ENCODE assay signal across 18 cellular contexts in genomic region chr3:186598108-186598784, GRCh38. TPM values are rescaled to one million over a fixed set of nuclear protein-coding genes. Genes with fewer than 3 reads are reported as not detected.
DNase-seq lines count a peak whose midpoint lies in the region; ATAC-seq, FAIRE-seq and TF ChIP-seq lines count a peak whose summit lies in the region.
"Had no signal": no experiment of that assay in that cellular context is flagged by ENCODE, and none has a peak within 500 bp of the region (broad histone marks: within the 10 kb centered on the region; RNA-seq: fewer than 3 reads in every experiment).

No MANE protein-coding gene starts in this region.

- H4K20me1 ChIP-seq in hepatocyte (ENCODE audit: insufficient read depth, poor library complexity, severe bottlenecking), result no peaks in the 10 kb centered on the region

- no peaks in the 10 kb centered on the region for H3K36me3 ChIP-seq in bronchial epithelial cell (ENCODE audit: control insufficient read depth, insufficient read depth, low read length)
- no peaks in the 10 kb centered on the region for H3K36me3 ChIP-seq in hepatocyte (replicated peaks; ENCODE audit: insufficient read depth, low read depth)
- H3K36me3 ChIP-seq: gastrocnemius medialis had no signal

- H3K9me3 Mint-ChIP-seq in type B pancreatic cell, result no peaks in the 10 kb centered on the region
- H3K9me3 Mint-ChIP-seq: activated naive CD8-positive, alpha-beta T cell treated with anti-CD3 and anti-CD28 coated beads, Interleukin-2, amount 50 U/mL, for 24 hours; nephron progenitor cell had no signal

- no peak for FAIRE-seq in bronchial epithelial cell (lab: Jason Lieb, UNC)

- peak; percentile 66 for DNase-seq in HT1080 (ENCODE audit: low read depth)
- peak; percentile 40 for DNase-seq in bronchial epithelial cell (ENCODE audit: low read depth)
- DNase-seq in hepatocyte (ENCODE audit: low spot score), result peak; percentile 49
- no peak for DNase-seq in type B pancreatic cell (ENCODE audit: extremely low spot score, unreplicated experiment)
- DNase-seq in erythroblast (lab: John Stamatoyannopoulos, UW), result no peak
- DNase-seq in stimulated activated CD4-positive, alpha-beta T cell treated with anti-CD3 and anti-CD28 coated beads, Interleukin-15, amount 100 ng/mL, for 24 hours, result no peak
- DNase-seq: activated CD8-positive, alpha-beta memory T cell treated with anti-CD3 and anti-CD28 coated beads, Interleukin-2, amount 50 U/mL, for 48 hours; activated naive CD8-positive, alpha-beta T cell treated with anti-CD3 and anti-CD28 coated beads, Interleukin-2, amount 50 U/mL, for 24 hours; gastrocnemius medialis; NCI-H1092; NCI-H2227 treated with DMSO at 0.1 percent for 48 hours; nephron progenitor cell; SW 1271 had no signal

- H3K79me2 ChIP-seq in hepatocyte, result no peaks in the 10 kb centered on the region

- H3K27ac Mint-ChIP-seq in type B pancreatic cell, result peak overlapping the region; percentile 5
- H3K27ac Mint-ChIP-seq: activated naive CD8-positive, alpha-beta T cell treated with anti-CD3 and anti-CD28 coated beads, Interleukin-2, amount 50 U/mL, for 24 hours had no signal

- peaks cover 6% of the 10 kb centered on the region for H3K4me1 Mint-ChIP-seq in type B pancreatic cell (ENCODE audit: unreplicated experiment)
- H3K4me1 Mint-ChIP-seq: activated naive CD8-positive, alpha-beta T cell treated with anti-CD3 and anti-CD28 coated beads, Interleukin-2, amount 50 U/mL, for 24 hours had no signal

- H3K9me2 ChIP-seq in hepatocyte (replicated peaks; ENCODE audit: insufficient read depth), result no peaks in the 10 kb centered on the region

- H3K27ac ChIP-seq in hepatocyte, result peak overlapping the region; percentile 89
- H3K27ac ChIP-seq: gastrocnemius medialis had no signal

- no peaks in the 10 kb centered on the region for H3K36me3 Mint-ChIP-seq in type B pancreatic cell

- no peaks in the 10 kb centered on the region for H3K9me3 ChIP-seq in hepatocyte (ENCODE audit: low read depth)
- H3K9me3 ChIP-seq: gastrocnemius medialis had no signal

- no peaks in the 10 kb centered on the region for H3K27me3 Mint-ChIP-seq in type B pancreatic cell

- peaks cover 32% of the 10 kb centered on the region for H3K4me1 ChIP-seq in hepatocyte (ENCODE audit: insufficient read depth)
- H3K4me1 ChIP-seq: gastrocnemius medialis had no signal

- no peak overlapping the region for H3K4me3 Mint-ChIP-seq in type B pancreatic cell
- H3K4me3 Mint-ChIP-seq: activated naive CD8-positive, alpha-beta T cell treated with anti-CD3 and anti-CD28 coated beads, Interleukin-2, amount 50 U/mL, for 24 hours; nephron progenitor cell had no signal

- no peak overlapping the region for H3K4me2 ChIP-seq in hepatocyte

- H3K27me3 ChIP-seq in bronchial epithelial cell (ENCODE audit: control insufficient read depth, insufficient read depth, low read length) (no peaks in the 10 kb centered on the region), hepatocyte (no peaks in the 10 kb centered on the region)
- H3K27me3 ChIP-seq: gastrocnemius medialis had no signal

- no peak for ATAC-seq in GM18867 (IDR thresholded peaks at IDR 0.05; ENCODE audit: unreplicated experiment)
- ATAC-seq: activated CD4-positive, CD25-positive, alpha-beta regulatory T cell treated with anti-CD3 and anti-CD28 coated beads, Interleukin-2, amount 50 U/mL, for 24 hours; activated naive CD8-positive, alpha-beta T cell treated with anti-CD3 and anti-CD28 coated beads, Interleukin-2, amount 50 U/mL, for 24 hours; gastrocnemius medialis had no signal

- no peak overlapping the region for H2AFZ ChIP-seq in hepatocyte

- no peak for TF ChIP-seq POLR2A in erythroblast (IDR thresholded peaks at IDR 0.05; ENCODE audit: low read length)

- TF ChIP-seq CTCF in bronchial epithelial cell (IDR thresholded peaks at IDR 0.05; ENCODE audit: insufficient read depth, low read length, severe bottlenecking) (no peak), hepatocyte (IDR thresholded peaks at IDR 0.05; ENCODE audit: poor library complexity) (no peak), type B pancreatic cell (conservative IDR thresholded peaks at IDR 0.05) (no peak)

- 72% methylated on average over 11 of the region's 11 CpGs for WGBS in hepatocyte (ENCODE audit: low lambda C conversion rate, missing lambda C conversion rate)

- no peak overlapping the region for H3K4me3 ChIP-seq in bronchial epithelial cell (ENCODE audit: low read depth, low read length)
- no peak overlapping the region for H3K4me3 ChIP-seq in hepatocyte
- H3K4me3 ChIP-seq: gastrocnemius medialis had no signal

RNA-seq across cellular contexts. Expression of gene AHSG, which starts 14.6 kb away (rescaled TPM):
- 0.32 TPM in 1 of 2 replicates, not detected in the other for total RNA-seq in HT1080 (2014; rRNA removed; shearing (Covaris generic))
- polyA plus RNA-seq in HT1080 (2015; cell fraction: cytosol; rRNA removed), result 0.05 and 0.09 TPM in 2 replicates
- polyA plus RNA-seq in HT1080 (2015; cell fraction: nucleus; rRNA removed), result 0.12 and 0.44 TPM in 2 replicates
- total RNA-seq in bronchial epithelial cell (0.13 TPM in 1 of 2 replicates, not detected in the other), hepatocyte (559 and 660 TPM in 2 replicates), type B pancreatic cell (ENCODE audit: low replicate concordance) (0.27 and 0.74 TPM in 2 replicates)
- 328 and 568 TPM in 2 replicates for polyA plus RNA-seq in hepatocyte
- total RNA-seq: dermis microvascular lymphatic vessel endothelial cell, HT-29 had no signal

RNA-seq across cellular contexts. Expression of gene DNAJB11, which starts 27.7 kb away (rescaled TPM):
- total RNA-seq in HT1080 (2014; rRNA removed; shearing (Covaris generic)), result 103 and 104 TPM in 2 replicates
- 96.1 and 103 TPM in 2 replicates for polyA plus RNA-seq in HT1080 (2015; cell fraction: cytosol; rRNA removed)
- polyA plus RNA-seq in HT1080 (2015; cell fraction: nucleus; rRNA removed), result 106 and 131 TPM in 2 replicates
- total RNA-seq in bronchial epithelial cell (66.6 and 94.5 TPM in 2 replicates), hepatocyte (103 and 115 TPM in 2 replicates), type B pancreatic cell (ENCODE audit: low replicate concordance) (63.4 and 68.5 TPM in 2 replicates)
- 148 and 149 TPM in 2 replicates for polyA plus RNA-seq in hepatocyte

RNA-seq across cellular contexts. Expression of gene TBCCD1, which starts 31.1 kb away (rescaled TPM):
- total RNA-seq in HT1080 (2014; rRNA removed; shearing (Covaris generic)), result 21.8 and 28.3 TPM in 2 replicates
- 15.3 and 16.1 TPM in 2 replicates for polyA plus RNA-seq in HT1080 (2015; cell fraction: cytosol; rRNA removed)
- 19.0 and 19.1 TPM in 2 replicates for polyA plus RNA-seq in HT1080 (2015; cell fraction: nucleus; rRNA removed)
- total RNA-seq in bronchial epithelial cell (13.7 and 14.7 TPM in 2 replicates), hepatocyte (13.1 and 13.4 TPM in 2 replicates), type B pancreatic cell (ENCODE audit: low replicate concordance) (11.0 and 16.6 TPM in 2 replicates)
- polyA plus RNA-seq in hepatocyte, result 13.5 and 14.9 TPM in 2 replicates

RNA-seq across cellular contexts. Expression of gene FETUB, which starts 42.0 kb away (rescaled TPM):
- 1.8 and 1.9 TPM in 2 replicates for total RNA-seq in HT1080 (2014; rRNA removed; shearing (Covaris generic))
- 1.7 and 2.9 TPM in 2 replicates for polyA plus RNA-seq in HT1080 (2015; cell fraction: cytosol; rRNA removed)
- 1.3 and 2.4 TPM in 2 replicates for polyA plus RNA-seq in HT1080 (2015; cell fraction: nucleus; rRNA removed)
- total RNA-seq in bronchial epithelial cell, result 0.38 TPM in 1 of 2 replicates, not detected in the other
- 5.7 and 7.2 TPM in 2 replicates for total RNA-seq in hepatocyte
- polyA plus RNA-seq in hepatocyte, result 3.2 and 5.8 TPM in 2 replicates
- total RNA-seq in type B pancreatic cell (ENCODE audit: low replicate concordance), result not detected in 2 replicates
- total RNA-seq: dermis microvascular lymphatic vessel endothelial cell, gastrocnemius medialis, HT-29, skeletal muscle tissue had no signal

RNA-seq across cellular contexts. Expression of gene CRYGS, which starts 54.1 kb away (rescaled TPM):
- total RNA-seq in HT1080 (2014; rRNA removed; shearing (Covaris generic)), result 0.13 and 0.94 TPM in 2 replicates
- polyA plus RNA-seq in HT1080 (2015; cell fraction: cytosol; rRNA removed), result 0.12 TPM in 2 replicates
- polyA plus RNA-seq in HT1080 (2015; cell fraction: nucleus; rRNA removed), result 4.4 and 4.8 TPM in 2 replicates
- total RNA-seq in bronchial epithelial cell, result 0.79 and 1.7 TPM in 2 replicates
- 0.92 and 1.9 TPM in 2 replicates for total RNA-seq in hepatocyte
- polyA plus RNA-seq in hepatocyte, result 0.89 and 2.2 TPM in 2 replicates
- total RNA-seq in type B pancreatic cell (ENCODE audit: low replicate concordance), result 1.2 and 7.8 TPM in 2 replicates

Comparison
In these comparisons a context has a peak if more than half of its experiments do, and no peak if none do; other contexts are left out.
1. DNase-seq: peak in HT1080 (single experiment), bronchial epithelial cell (single experiment) and hepatocyte (single experiment); none in type B pancreatic cell (single experiment), erythroblast (0 of 2) and stimulated activated CD4-positive, alpha-beta T cell treated with anti-CD3 and anti-CD28 coated beads, Interleukin-15, amount 100 ng/mL, for 24 hours (single experiment).
2. RNA of gene AHSG, which starts 14.6 kb away (total RNA-seq): 559 to 660 TPM in hepatocyte; 0.32 TPM in HT1080, 0.27 to 0.74 TPM in type B pancreatic cell and 0.13 TPM in bronchial epithelial cell; every median in the first group is over 100 times any median in the second.